In genomic region chr3:50163572-50163971, GRCh38 we compare ENCODE assay signal across 16 cellular contexts. TPM values are rescaled to one million over a fixed set of nuclear protein-coding genes. Genes with fewer than 3 reads are reported as not detected.
A peak's percentile ranks its signal among the peaks of the same experiment; 100 is the strongest.
DNase-seq lines count a peak whose midpoint lies in the region; ATAC-seq and TF ChIP-seq lines count a peak whose summit lies in the region.
"Had no signal": no experiment of that assay in that cellular context is flagged by ENCODE, and none has a peak within 500 bp of the region (broad histone marks: within the 10 kb centered on the region; RNA-seq: fewer than 3 reads in every experiment).

No MANE protein-coding gene starts in this region.

- H3K9me3 ChIP-seq in heart right ventricle = no peaks in the 10 kb centered on the region
- no peaks in the 10 kb centered on the region for H3K9me3 ChIP-seq in esophagus squamous epithelium
- H3K9me3 ChIP-seq in uterus = no peaks in the 10 kb centered on the region
- H3K9me3 ChIP-seq in effector memory CD4-positive, alpha-beta T cell (ENCODE audit: control insufficient read depth, low read length) = no peaks in the 10 kb centered on the region

- H3K4me3 ChIP-seq in heart right ventricle (no peak overlapping the region), esophagus squamous epithelium (peak overlapping the region in 1 of 4 donors; percentile 26), uterus (no peak overlapping the region)
- H3K4me3 ChIP-seq in effector memory CD4-positive, alpha-beta T cell (ENCODE audit: insufficient read depth, low read depth, low read length, poor library complexity, severe bottlenecking) = no peak overlapping the region

- no peaks in the 10 kb centered on the region for H3K27me3 ChIP-seq in heart right ventricle
- H3K27me3 ChIP-seq in esophagus squamous epithelium = no peaks in the 10 kb centered on the region
- H3K27me3 ChIP-seq in uterus = no peaks in the 10 kb centered on the region
- H3K27me3 ChIP-seq in effector memory CD4-positive, alpha-beta T cell (replicated peaks; ENCODE audit: control insufficient read depth, insufficient read depth, low read length, poor library complexity, severe bottlenecking) = no peaks in the 10 kb centered on the region

- TF ChIP-seq CTCF in heart right ventricle (IDR thresholded peaks at IDR 0.05) (no peak), esophagus squamous epithelium (IDR thresholded peaks at IDR 0.05) (no peak), osteocyte (IDR thresholded peaks at IDR 0.05) (no peak), uterus (IDR thresholded peaks at IDR 0.05) (no peak)

- WGBS in heart right ventricle, 2 donors = 56 to 74% methylated on average over 1 of the region's 1 CpG
- WGBS in esophagus squamous epithelium, 2 donors = 11% methylated on average over 1 of the region's 1 CpG; no CpG with 5 or more reads in 1 of the 2 donors

- peak overlapping the region; percentile 56 for H3K27ac Mint-ChIP-seq in osteocyte (ENCODE audit: unreplicated experiment)
- H3K27ac Mint-ChIP-seq: stimulated activated naive CD8-positive, alpha-beta T cell treated with anti-CD3 and anti-CD28 coated beads, Interleukin-15, Interleukin-2, amounts not matched to agents 100 ng/mL and 50 ng/mL, for 24 hours had no signal

- no peaks in the 10 kb centered on the region for H3K9me3 Mint-ChIP-seq in osteocyte (ENCODE audit: unreplicated experiment)
- H3K9me3 Mint-ChIP-seq: stimulated activated naive CD8-positive, alpha-beta T cell treated with anti-CD3 and anti-CD28 coated beads, Interleukin-15, Interleukin-2, amounts not matched to agents 100 ng/mL and 50 ng/mL, for 24 hours had no signal

- H3K27ac ChIP-seq in heart right ventricle (peak overlapping the region; percentile 48 to 91 (median 84)), esophagus squamous epithelium (peak overlapping the region; percentile 89 to 97 (median 94)), uterus (peak overlapping the region; percentile 81 to 84)
- H3K27ac ChIP-seq in effector memory CD4-positive, alpha-beta T cell (ENCODE audit: insufficient read depth, low read length, poor library complexity, severe bottlenecking) = no peak overlapping the region

- TF ChIP-seq POLR2A in esophagus squamous epithelium (IDR thresholded peaks at IDR 0.05) (no peak), uterus (IDR thresholded peaks at IDR 0.05) (no peak)

- ATAC-seq in heart right ventricle (no peak), GM19328 (IDR thresholded peaks at IDR 0.05; ENCODE audit: unreplicated experiment) (no peak)

- H3K4me3 Mint-ChIP-seq in osteocyte (ENCODE audit: unreplicated experiment) = no peak overlapping the region
- H3K4me3 Mint-ChIP-seq: stimulated activated naive CD8-positive, alpha-beta T cell treated with anti-CD3 and anti-CD28 coated beads, Interleukin-15, Interleukin-2, amounts not matched to agents 100 ng/mL and 50 ng/mL, for 24 hours had no signal

- H3K4me1 Mint-ChIP-seq in osteocyte (ENCODE audit: unreplicated experiment) = peaks cover 50% of the 10 kb centered on the region

- H3K36me3 Mint-ChIP-seq in osteocyte (ENCODE audit: unreplicated experiment) = no peaks in the 10 kb centered on the region

- DNase-seq in heart right ventricle = no peak
- DNase-seq in cardiac septum (ENCODE audit: low spot score) = no peak
- DNase-seq in esophagus squamous epithelium (lab: John Stamatoyannopoulos, UW) = no peak
- no peak for DNase-seq in osteocyte (ENCODE audit: extremely low spot score, unreplicated experiment)
- DNase-seq in uterus = no peak
- no peak for DNase-seq in kidney tubule cell (ENCODE audit: low spot score)
- no peak for DNase-seq in effector memory CD4-positive, alpha-beta T cell
- DNase-seq: activated naive CD4-positive, alpha-beta T cell; NCI-H1417; NCI-H524; SHP77; stimulated activated CD4-positive, alpha-beta T cell treated with anti-CD3 and anti-CD28 coated beads, Interleukin-4, amount 100 ng/mL, for 4 hours had no signal

- intact Hi-C loops in heart right ventricle (cut with DNase I) (no loop called here), cardiac septum (cut with DNase I) (no loop called here), esophagus squamous epithelium (cut with DNase I) (no loop called here), uterus (cut with DNase I; ENCODE audit: low total_unique reads) (no loop called here)

- no peaks in the 10 kb centered on the region for H3K27me3 Mint-ChIP-seq in osteocyte (ENCODE audit: unreplicated experiment)

- no peaks in the 10 kb centered on the region for H3K36me3 ChIP-seq in heart right ventricle
- peaks cover 0 to 40% (median 0%) of the 10 kb centered on the region in 3 donors for H3K36me3 ChIP-seq in esophagus squamous epithelium
- no peaks in the 10 kb centered on the region for H3K36me3 ChIP-seq in uterus
- no peaks in the 10 kb centered on the region for H3K36me3 ChIP-seq in effector memory CD4-positive, alpha-beta T cell (ENCODE audit: control insufficient read depth, insufficient read depth, low read length)

- peaks cover 44 to 100% (median 87%) of the 10 kb centered on the region in 9 donors for H3K4me1 ChIP-seq in heart right ventricle
- peaks cover 96 to 100% (median 100%) of the 10 kb centered on the region in 3 donors for H3K4me1 ChIP-seq in esophagus squamous epithelium
- peaks cover 17 to 55% of the 10 kb centered on the region in 2 donors for H3K4me1 ChIP-seq in uterus
- H3K4me1 ChIP-seq in effector memory CD4-positive, alpha-beta T cell (ENCODE audit: control insufficient read depth, insufficient read depth, low read length, poor library complexity, severe bottlenecking) = no peaks in the 10 kb centered on the region

RNA-seq across cellular contexts. Expression of gene SEMA3F, which starts 8.4 kb away (rescaled TPM):
- 10 to 100 TPM in 5 of 10 donors, 1 to 10 TPM in 5; 5.1 to 37.2 (median 10.2) TPM for total RNA-seq in heart right ventricle
- 10 to 100 TPM; 15.1 to 21.3 TPM for polyA plus RNA-seq in heart right ventricle
- 10.0 TPM for total RNA-seq in cardiac septum
- total RNA-seq in esophagus squamous epithelium = 100 to 1,000 TPM in 3 of 4 donors, 10 to 100 TPM in 1; 56.8 to 146 (median 109) TPM
- total RNA-seq in osteocyte = 11.8 and 12.9 TPM in 2 replicates
- total RNA-seq in uterus = 10 to 100 TPM; 10.5 to 33.1 (median 12.9) TPM

RNA-seq across cellular contexts. Expression of gene GNAT1, which starts 27.8 kb away (rescaled TPM):
- total RNA-seq in heart right ventricle (not detected), cardiac septum (not detected), esophagus squamous epithelium (not detected), osteocyte (not detected in 2 replicates), uterus (not detected)
- polyA plus RNA-seq in heart right ventricle = not detected
- total RNA-seq: activated CD8-positive, alpha-beta memory T cell treated with anti-CD3 and anti-CD28 coated beads for 36 hours; bronchial epithelial cell had no signal

RNA-seq across cellular contexts. Expression of gene SLC38A3, which starts 41.5 kb away (rescaled TPM):
- total RNA-seq in heart right ventricle = 10 to 100 TPM in 7 of 10 donors, 1 to 10 TPM in 3; 6.2 to 16.4 (median 11.2) TPM
- polyA plus RNA-seq in heart right ventricle = 10 to 100 TPM in 1 of 2 donors, 1 to 10 TPM in 1; 1.4 to 11.8 TPM
- 6.6 TPM for total RNA-seq in cardiac septum
- total RNA-seq in esophagus squamous epithelium = not detected
- total RNA-seq in osteocyte = 3.9 and 4.5 TPM in 2 replicates
- 1 to 10 TPM in 1 of 4 donors, under 1 TPM in 1, not detected in 2; 0.69 to 4.1 TPM for total RNA-seq in uterus
- total RNA-seq: bronchial epithelial cell had no signal
